ENCODE assay signal across 14 cellular contexts in the genomic region with DNA sequence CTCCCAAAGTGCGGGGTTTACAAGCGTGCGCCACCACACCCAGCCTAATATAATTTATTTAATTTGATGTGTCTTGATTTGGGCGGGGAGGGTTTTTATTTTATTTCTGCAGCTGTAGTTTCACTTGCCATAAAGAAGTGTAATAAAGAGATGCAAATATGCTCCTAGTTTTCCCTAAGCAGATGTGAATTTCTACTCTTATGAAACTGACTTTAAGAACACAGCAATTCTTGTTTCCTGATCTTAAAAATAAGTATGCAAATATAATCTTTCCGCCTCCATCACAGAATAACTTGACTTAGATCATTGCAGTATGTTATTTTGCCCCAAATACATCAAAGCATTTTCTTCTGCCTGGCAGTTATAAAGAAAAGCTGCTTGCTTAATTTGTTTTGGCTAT.
"Had no signal": no experiment of that assay in that cellular context is flagged by ENCODE, and none has a peak within 500 bp of the region (broad histone marks: within the 10 kb centered on the region; RNA-seq: fewer than 3 reads in every experiment).

No MANE protein-coding gene starts in this region.

- H3K27me3 Mint-ChIP-seq: activated CD4-positive, alpha-beta T cell treated with anti-CD3 and anti-CD28 coated beads for 36 hours; activated CD8-positive, alpha-beta T cell treated with anti-CD3 and anti-CD28 coated beads for 36 hours; activated naive CD4-positive, alpha-beta T cell treated with anti-CD3 and anti-CD28 coated beads, Interleukin-2, amount 50 U/mL, for 24 hours had no signal

- H3K9me3 Mint-ChIP-seq: activated CD8-positive, alpha-beta T cell treated with anti-CD3 and anti-CD28 coated beads for 36 hours; activated naive CD4-positive, alpha-beta T cell treated with anti-CD3 and anti-CD28 coated beads, Interleukin-2, amount 50 U/mL, for 24 hours; activated T-helper 2 cell treated with anti-CD3 and anti-CD28 coated beads, Interferon-gamma antibody, Interleukin-2, Interleukin-4, amounts not matched to agents 10 μg/mL and 5 μg/mL and 100 μg/mL, durations not matched to agents 14 hours and 24 hours and 36 hours had no signal

- H3K27ac ChIP-seq: breast epithelium, dorsolateral prefrontal cortex, right atrium auricular region, skin epidermis, VCaP had no signal

- H3K27me3 ChIP-seq: breast epithelium, dorsolateral prefrontal cortex, right atrium auricular region had no signal

- H3K27ac Mint-ChIP-seq: activated CD4-positive, alpha-beta T cell treated with anti-CD3 and anti-CD28 coated beads for 36 hours; activated CD8-positive, alpha-beta T cell treated with anti-CD3 and anti-CD28 coated beads for 36 hours; activated T-helper 2 cell treated with anti-CD3 and anti-CD28 coated beads, Interferon-gamma antibody, Interleukin-2, Interleukin-4, amounts not matched to agents 10 μg/mL and 5 μg/mL and 100 μg/mL, durations not matched to agents 14 hours and 24 hours and 36 hours had no signal

- DNase-seq: activated CD4-positive, alpha-beta T cell treated with anti-CD3 and anti-CD28 coated beads for 36 hours; activated CD8-positive, alpha-beta T cell treated with anti-CD3 and anti-CD28 coated beads for 36 hours; anterior cingulate cortex; dorsolateral prefrontal cortex; hippocampal formation; kidney glomerular epithelial cell; T-helper 9 cell; trophoblast cell had no signal

- H3K4me3 Mint-ChIP-seq: activated CD4-positive, alpha-beta T cell treated with anti-CD3 and anti-CD28 coated beads for 36 hours; activated CD8-positive, alpha-beta T cell treated with anti-CD3 and anti-CD28 coated beads for 36 hours; activated naive CD4-positive, alpha-beta T cell treated with anti-CD3 and anti-CD28 coated beads, Interleukin-2, amount 50 U/mL, for 24 hours had no signal

- H3K36me3 ChIP-seq: breast epithelium, right atrium auricular region had no signal

- H3K4me1 ChIP-seq: breast epithelium had no signal

- H3K9me3 ChIP-seq: breast epithelium, right atrium auricular region had no signal

- ATAC-seq: activated CD4-positive, alpha-beta T cell treated with anti-CD3 and anti-CD28 coated beads for 36 hours; activated CD8-positive, alpha-beta T cell treated with anti-CD3 and anti-CD28 coated beads for 36 hours had no signal

- H3K4me3 ChIP-seq: breast epithelium, dorsolateral prefrontal cortex, right atrium auricular region, skin epidermis had no signal
